8 cellular contexts compared by ENCODE assay signal in genomic region chr5:141878186-141878770, GRCh38. TPM values are rescaled to one million over a fixed set of nuclear protein-coding genes. Genes with fewer than 3 reads are reported as not detected.
DNase-seq lines count a peak whose midpoint lies in the region; ATAC-seq lines count a peak whose summit lies in the region.

Gene PCDH1 (minus strand): TSS chr5:141878410. CDS start chr5:141878262, 148 bp downstream.

- H3K4me3 ChIP-seq in skeletal muscle cell (ENCODE audit: low read depth, low read length) = peak within 1 kb of the TSS; percentile 52

- peak; percentile 22 for ATAC-seq in central memory CD8-positive, alpha-beta T cell (replicated peaks; ENCODE audit: extremely low read depth, poor library complexity, severe bottlenecking)

- H3K27me3 Mint-ChIP-seq in central memory CD8-positive, alpha-beta T cell = peaks cover 85% of the 10 kb centered on the region

- H3K27ac Mint-ChIP-seq in central memory CD8-positive, alpha-beta T cell (ENCODE audit: low read depth) = peak within 1 kb of the TSS; percentile 23

- H3K4me3 Mint-ChIP-seq in central memory CD8-positive, alpha-beta T cell = peak within 1 kb of the TSS; percentile 73

- no peaks in the 10 kb centered on the region for H3K36me3 Mint-ChIP-seq in central memory CD8-positive, alpha-beta T cell (ENCODE audit: insufficient read depth)

- H3K4me1 Mint-ChIP-seq in central memory CD8-positive, alpha-beta T cell = peaks cover 25% of the 10 kb centered on the region

- H3K9me3 Mint-ChIP-seq in central memory CD8-positive, alpha-beta T cell = no peaks in the 10 kb centered on the region

- DNase-seq in NCI-H2029 (lab: John Stamatoyannopoulos, UW) = peak; percentile 19
- no peak for DNase-seq in NCI-H2029 treated with DMSO at 0.1 percent for 48 hours (lab: John Stamatoyannopoulos, UW)
- peak; percentile 28 for DNase-seq in RPMI7951 (ENCODE audit: low read depth)
- DNase-seq in central memory CD8-positive, alpha-beta T cell (ENCODE audit: low spot score in 2 of 2) = no peak
- DNase-seq in iris pigment epithelial cell (ENCODE audit: low read depth) = peak; percentile 46
- DNase-seq in skeletal muscle cell (ENCODE audit: low read depth) = no peak
- DNase-seq in H4 (ENCODE audit: low spot score) = no peak
- DNase-seq in NCI-H2107 treated with DMSO at 0.1 percent for 48 hours (lab: John Stamatoyannopoulos, UW; ENCODE audit: unreplicated experiment) = no peak

RNA-seq across cellular contexts. Expression of gene PCDH1, which starts in this region (rescaled TPM):
- 1.6 and 2.2 TPM in 2 replicates for total RNA-seq in RPMI7951 (2014; rRNA removed; shearing (Covaris generic))
- total RNA-seq in H4 (2014; rRNA removed; shearing (Covaris generic)) = 1.2 and 6.6 TPM in 2 replicates

Comparison
In these comparisons a context has a peak if more than half of its experiments do, and no peak if none do; other contexts are left out.
1. DNase-seq: peak in NCI-H2029 (single experiment), RPMI7951 (single experiment) and iris pigment epithelial cell (single experiment); none in NCI-H2029 treated with DMSO at 0.1 percent for 48 hours (single experiment), central memory CD8-positive, alpha-beta T cell (0 of 2), skeletal muscle cell (single experiment), H4 (single experiment) and NCI-H2107 treated with DMSO at 0.1 percent for 48 hours (single experiment).